ENCODE assay signal across 10 cellular contexts in genomic region chr19:49560358-49560900, GRCh38. TPM values are rescaled to one million over a fixed set of nuclear protein-coding genes. Genes with fewer than 3 reads are reported as not detected.
A peak's percentile ranks its signal among the peaks of the same experiment; 100 is the strongest.
DNase-seq lines count a peak whose midpoint lies in the region; ATAC-seq, FAIRE-seq and TF ChIP-seq lines count a peak whose summit lies in the region.
"Had no signal": no experiment of that assay in that cellular context is flagged by ENCODE, and none has a peak within 500 bp of the region (broad histone marks: within the 10 kb centered on the region; RNA-seq: fewer than 3 reads in every experiment).

No MANE protein-coding gene starts in this region.

- no peaks in the 10 kb centered on the region for H3K9me3 ChIP-seq in IMR-90 (ENCODE audit: control insufficient read depth, insufficient read depth, low read length)
- H3K9me3 ChIP-seq in small intestine (ENCODE audit: control insufficient read depth, low read depth) = no peaks in the 10 kb centered on the region
- H3K9me3 ChIP-seq: prostate gland, thyroid gland had no signal

- no peak overlapping the region for H3K4ac ChIP-seq in IMR-90 (ENCODE audit: low read depth, low read length)

- H3K4me3 ChIP-seq in IMR-90 (ENCODE audit: insufficient read depth, low read depth, low read length) (no peak overlapping the region), small intestine (ENCODE audit: low read depth in 1 of 2, low read length in 2 of 2) (no peak overlapping the region)
- H3K4me3 ChIP-seq: prostate gland, thyroid gland had no signal

- H3K27ac ChIP-seq in IMR-90 (ENCODE audit: insufficient read depth, low read length) (no peak overlapping the region), small intestine (ENCODE audit: low read depth in 1 of 2, low read length in 1 of 2) (peak overlapping the region; percentile 75 to 87)
- H3K27ac ChIP-seq: prostate gland, thyroid gland had no signal

- H3K27me3 ChIP-seq in IMR-90 (ENCODE audit: control insufficient read depth, insufficient read depth, low read length) (no peaks in the 10 kb centered on the region), small intestine (ENCODE audit: control insufficient read depth in 2 of 2, insufficient read depth in 2 of 2, low read length in 2 of 2) (no peaks in the 10 kb centered on the region)
- H3K27me3 ChIP-seq: thyroid gland had no signal

- DNase-seq in IMR-90 (no peak), immature natural killer cell (peak in 2 of 3 donors; percentile 24 to 25), small intestine (peak; percentile 55), NCI-H748 treated with DMSO at 0.1 percent for 48 hours (lab: John Stamatoyannopoulos, UW) (no peak), NCI-H2107 treated with DMSO at 0.1 percent for 48 hours (lab: John Stamatoyannopoulos, UW; ENCODE audit: unreplicated experiment) (no peak), HEK293T (ENCODE audit: extremely low spot score) (no peak)
- DNase-seq in activated T-helper 2 cell treated with anti-CD3 and anti-CD28 coated beads, Interferon-gamma antibody, Interleukin-2, Interleukin-4, amounts not matched to agents 10 μg/mL and 5 μg/mL and 100 μg/mL, durations not matched to agents 14 hours and 24 hours and 36 hours (ENCODE audit: low spot score) = no peak
- DNase-seq: thyroid gland had no signal

- H3K27me3 Mint-ChIP-seq in activated T-helper 2 cell treated with anti-CD3 and anti-CD28 coated beads, Interferon-gamma antibody, Interleukin-2, Interleukin-4, amounts not matched to agents 10 μg/mL and 5 μg/mL and 100 μg/mL, durations not matched to agents 14 hours and 24 hours and 36 hours (ENCODE audit: low read depth) = no peaks in the 10 kb centered on the region
- no peaks in the 10 kb centered on the region for H3K27me3 Mint-ChIP-seq in immature natural killer cell (ENCODE audit: low read depth in 3 of 3)

- peaks cover 66% of the 10 kb centered on the region for H3K36me3 Mint-ChIP-seq in activated T-helper 2 cell treated with anti-CD3 and anti-CD28 coated beads, Interferon-gamma antibody, Interleukin-2, Interleukin-4, amounts not matched to agents 10 μg/mL and 5 μg/mL and 100 μg/mL, durations not matched to agents 14 hours and 24 hours and 36 hours (ENCODE audit: low read depth)
- H3K36me3 Mint-ChIP-seq in immature natural killer cell = peaks cover 11 to 26% (median 12%) of the 10 kb centered on the region in 3 donors

- peak overlapping the region; percentile 74 for H3K4me3 Mint-ChIP-seq in activated T-helper 2 cell treated with anti-CD3 and anti-CD28 coated beads, Interferon-gamma antibody, Interleukin-2, Interleukin-4, amounts not matched to agents 10 μg/mL and 5 μg/mL and 100 μg/mL, durations not matched to agents 14 hours and 24 hours and 36 hours (ENCODE audit: low read depth)
- peak overlapping the region; percentile 48 to 74 (median 70) for H3K4me3 Mint-ChIP-seq in immature natural killer cell

- no peaks in the 10 kb centered on the region for H3K9me3 Mint-ChIP-seq in activated T-helper 2 cell treated with anti-CD3 and anti-CD28 coated beads, Interferon-gamma antibody, Interleukin-2, Interleukin-4, amounts not matched to agents 10 μg/mL and 5 μg/mL and 100 μg/mL, durations not matched to agents 14 hours and 24 hours and 36 hours
- no peaks in the 10 kb centered on the region for H3K9me3 Mint-ChIP-seq in immature natural killer cell

- peaks cover 32 to 54% of the 10 kb centered on the region in 2 experiments for H3K79me1 ChIP-seq in IMR-90 (ENCODE audit: low read depth in 1 of 2, low read length in 2 of 2)

- POLR2A ChIA-PET in IMR-90 (lab: Charles Lee; ENCODE audit: unreplicated experiment) = no interaction called here
- POLR2A ChIA-PET in HEK293T (lab: Yijun Ruan, JAX) = interaction anchor here (0.6 kb wide), 1 partner anchor 20 kb away, joined by 3 read pairs; the partner anchor contains the start of gene NOSIP

- dilution Hi-C loops in IMR-90 (cut with HindIII; ENCODE audit: low sequenced_read_pairs, unreplicated experiment) = no loop called here

- H3K27ac Mint-ChIP-seq in activated T-helper 2 cell treated with anti-CD3 and anti-CD28 coated beads, Interferon-gamma antibody, Interleukin-2, Interleukin-4, amounts not matched to agents 10 μg/mL and 5 μg/mL and 100 μg/mL, durations not matched to agents 14 hours and 24 hours and 36 hours = peak overlapping the region; percentile 92
- H3K27ac Mint-ChIP-seq in immature natural killer cell = peak overlapping the region; percentile 70 to 94 (median 88)

- no peak overlapping the region for H2BK5ac ChIP-seq in IMR-90 (ENCODE audit: low read depth, low read length, poor library complexity, severe bottlenecking)

- CTCF ChIA-PET in IMR-90 (lab: Yijun Ruan, JAX) = interaction anchor here (1.2 to 1.6 kb wide), 3 partner anchors 10 to 14 kb away, joined by 6 to 7 read pairs (median 6); no protein-coding TSS in a partner anchor
- CTCF ChIA-PET in HEK293T (lab: Yijun Ruan, JAX) = interaction anchor here (1.2 to 1.5 kb wide), 2 partner anchors 10 to 14 kb away, joined by 4 to 12 read pairs; no protein-coding TSS in a partner anchor

- no peak overlapping the region; the same call in 1 of the 2 replicates for H3K9ac ChIP-seq in IMR-90 (ENCODE audit: low read depth, low read length)

- H3K23ac ChIP-seq in IMR-90 (ENCODE audit: low read depth, low read length) = no peak overlapping the region

- H2AK5ac ChIP-seq in IMR-90 (ENCODE audit: low read depth, low read length) = 0 out of 2 replicates have a peak overlapping the region, but pooled peaks have one; percentile 16

- H3K36me3 ChIP-seq in IMR-90 (ENCODE audit: control insufficient read depth, insufficient read depth, low read length) = peaks cover 49% of the 10 kb centered on the region
- peaks cover 11 to 22% of the 10 kb centered on the region in 2 donors for H3K36me3 ChIP-seq in small intestine (ENCODE audit: control insufficient read depth in 2 of 2, insufficient read depth in 2 of 2, low read length in 2 of 2)

- in situ Hi-C loops in IMR-90 (cut with MboI; ENCODE audit: low sequenced_read_pairs) = loop anchor here (25.0 kb wide), 1 partner anchor 298 kb away; no protein-coding TSS in a partner anchor

- H4K8ac ChIP-seq in IMR-90 (ENCODE audit: low read depth in 2 of 2, low read length in 2 of 2) = no peak overlapping the region

- H2AK9ac ChIP-seq in IMR-90 (replicated peaks; ENCODE audit: low read depth, low read length, poor library complexity) = no peak overlapping the region

- H3K4me1 ChIP-seq in IMR-90 (ENCODE audit: control insufficient read depth, insufficient read depth, low read length) (no peaks in the 10 kb centered on the region), small intestine (ENCODE audit: control insufficient read depth in 2 of 2, insufficient read depth in 1 of 2, low read depth in 1 of 2, low read length in 1 of 2) (peaks cover 5 to 13% of the 10 kb centered on the region in 2 donors)
- H3K4me1 ChIP-seq: prostate gland had no signal

- FAIRE-seq in small intestine (lab: Jason Lieb, UNC) = no peak

- no peak overlapping the region for H3K14ac ChIP-seq in IMR-90 (replicated peaks; ENCODE audit: low read depth, low read length)

- no TSS peak for BruUV-seq in IMR-90 (replicated peaks; lab: Mats Ljungman, UMichigan)

- no peak overlapping the region for H2BK15ac ChIP-seq in IMR-90 (ENCODE audit: low read depth, low read length)

- H2BK120ac ChIP-seq in IMR-90 (ENCODE audit: low read depth, low read length) = no peak overlapping the region

- no peak for TF ChIP-seq CTCF in IMR-90 (conservative IDR thresholded peaks at IDR 0.05; ENCODE audit: low read depth, low read length)

- no peak overlapping the region for H2BK20ac ChIP-seq in IMR-90 (ENCODE audit: low read depth, low read length)

- H3K4me2 ChIP-seq in IMR-90 (ENCODE audit: low read depth, low read length) = no peak overlapping the region

- H4K91ac ChIP-seq in IMR-90 (ENCODE audit: insufficient read depth, low read depth, low read length) = no peak overlapping the region

- ATAC-seq in IMR-90 (ENCODE audit: low read depth) (peak; percentile 19; the same call in 1 of the 2 replicates), GM19023 (IDR thresholded peaks at IDR 0.05; ENCODE audit: unreplicated experiment) (no peak)

- H4K5ac ChIP-seq in IMR-90 (ENCODE audit: low read depth, low read length) = no peak overlapping the region

- no peak for TF ChIP-seq RAD21 in IMR-90 (IDR thresholded peaks at IDR 0.05; ENCODE audit: low read length)

- no peak overlapping the region for H3K56ac ChIP-seq in IMR-90 (ENCODE audit: extremely low read depth, insufficient read depth, low read length)

- H3K18ac ChIP-seq in IMR-90 (ENCODE audit: low read depth, low read length) = no peak overlapping the region

- H3K9me1 ChIP-seq in IMR-90 (ENCODE audit: insufficient read depth, low read length) = 0 out of 2 replicates have a peak, but pooled peaks cover 6% of the 10 kb centered on the region

- WGBS in IMR-90 (ENCODE audit: extremely low coverage in 2 of 2, insufficient read length in 1 of 2), 2 experiments = 100% methylated on average over 1 of the region's 15 CpGs; no CpG with 5 or more reads in 1 of the 2 experiments
- WGBS in small intestine, 3 donors = 13 to 36% (median 15%) methylated on average over 12 to 15 of the region's 15 CpGs

- H4K20me1 ChIP-seq in IMR-90 (ENCODE audit: insufficient read depth, low read length) = peaks cover 30% of the 10 kb centered on the region

- H2AFZ ChIP-seq in IMR-90 (replicated peaks; ENCODE audit: low read length, poor library complexity) = peak overlapping the region; percentile 14

- no peak for TF ChIP-seq POLR2A in IMR-90 (IDR thresholded peaks at IDR 0.05; ENCODE audit: low read depth, low read length)

- intact Hi-C loops in IMR-90 (cut with micrococcal nuclease) = no loop called here
- intact Hi-C loops in activated T-helper 2 cell treated with anti-CD3 and anti-CD28 coated beads, Interferon-gamma antibody, Interleukin-2, Interleukin-4, amounts not matched to agents 10 μg/mL and 5 μg/mL and 100 μg/mL, durations not matched to agents 14 hours and 24 hours and 36 hours (cut with micrococcal nuclease) = loop anchor here (1.0 kb wide), 1 partner anchor 8 kb away; no protein-coding TSS in a partner anchor

- peaks cover 66% of the 10 kb centered on the region for H3K4me1 Mint-ChIP-seq in activated T-helper 2 cell treated with anti-CD3 and anti-CD28 coated beads, Interferon-gamma antibody, Interleukin-2, Interleukin-4, amounts not matched to agents 10 μg/mL and 5 μg/mL and 100 μg/mL, durations not matched to agents 14 hours and 24 hours and 36 hours (ENCODE audit: low read depth)
- peaks cover 47 to 49% of the 10 kb centered on the region in 2 donors for H3K4me1 Mint-ChIP-seq in immature natural killer cell

RNA-seq across cellular contexts. Expression of gene NOSIP, which starts 19.9 kb away (rescaled TPM):
- 118 and 130 TPM in 2 replicates for total RNA-seq in IMR-90 (2012; rRNA removed)
- polyA plus RNA-seq in IMR-90 (2012; rRNA removed) (138 and 164 TPM in 2 replicates), immature natural killer cell (100 to 1,000 TPM; 196 to 251 (median 239) TPM), small intestine (100 to 1,000 TPM; 102 to 181 (median 167) TPM)
- 60.4 and 106 TPM in 2 replicates for polyA plus RNA-seq in IMR-90 (2012; cell fraction: cytosol; rRNA removed)
- 69.7 and 147 TPM in 2 replicates for polyA plus RNA-seq in IMR-90 (2012; cell fraction: nucleus; rRNA removed; ENCODE audit: low replicate concordance)
- 64.8 and 67.1 TPM in 2 replicates for total RNA-seq in activated T-helper 2 cell treated with anti-CD3 and anti-CD28 coated beads, Interferon-gamma antibody, Interleukin-2, Interleukin-4, amounts not matched to agents 10 μg/mL and 5 μg/mL and 100 μg/mL, durations not matched to agents 14 hours and 24 hours and 36 hours

RNA-seq across cellular contexts. Expression of gene PRRG2, which starts 20.7 kb away (rescaled TPM):
- under 0.01 and 0.54 TPM in 2 replicates for total RNA-seq in IMR-90 (2012; rRNA removed)
- 0.14 and 0.52 TPM in 2 replicates for polyA plus RNA-seq in IMR-90 (2012; rRNA removed)
- polyA plus RNA-seq in IMR-90 (2012; cell fraction: cytosol; rRNA removed) = 0.13 and 0.25 TPM in 2 replicates
- 0.15 and 0.25 TPM in 2 replicates for polyA plus RNA-seq in IMR-90 (2012; cell fraction: nucleus; rRNA removed; ENCODE audit: low replicate concordance)
- total RNA-seq in activated T-helper 2 cell treated with anti-CD3 and anti-CD28 coated beads, Interferon-gamma antibody, Interleukin-2, Interleukin-4, amounts not matched to agents 10 μg/mL and 5 μg/mL and 100 μg/mL, durations not matched to agents 14 hours and 24 hours and 36 hours = 0.83 and 0.84 TPM in 2 replicates
- under 1 TPM in 1 of 3 donors, not detected in 2; 0.78 TPM for polyA plus RNA-seq in immature natural killer cell
- polyA plus RNA-seq in small intestine = 10 to 100 TPM; 14.2 to 23.7 (median 21.3) TPM

RNA-seq across cellular contexts. Expression of gene PRR12, which starts 30.6 kb away (rescaled TPM):
- 0.28 and 0.36 TPM in 2 replicates for total RNA-seq in IMR-90 (2012; rRNA removed)
- polyA plus RNA-seq in IMR-90 (2012; rRNA removed) (4.0 and 4.1 TPM in 2 replicates), immature natural killer cell (1 to 10 TPM in 2 of 3 donors, under 1 TPM in 1; 0.21 to 4.0 (median 2.0) TPM), small intestine (10 to 100 TPM in 1 of 3 donors, 1 to 10 TPM in 2; 2.4 to 11.4 (median 4.5) TPM)
- polyA plus RNA-seq in IMR-90 (2012; cell fraction: cytosol; rRNA removed) = 3.8 and 3.9 TPM in 2 replicates
- 5.8 and 9.9 TPM in 2 replicates for polyA plus RNA-seq in IMR-90 (2012; cell fraction: nucleus; rRNA removed; ENCODE audit: low replicate concordance)
- 34.2 and 34.6 TPM in 2 replicates for total RNA-seq in activated T-helper 2 cell treated with anti-CD3 and anti-CD28 coated beads, Interferon-gamma antibody, Interleukin-2, Interleukin-4, amounts not matched to agents 10 μg/mL and 5 μg/mL and 100 μg/mL, durations not matched to agents 14 hours and 24 hours and 36 hours

RNA-seq across cellular contexts. Expression of gene RCN3, which starts 32.6 kb away (rescaled TPM):
- total RNA-seq in IMR-90 (2012; rRNA removed) = 102 and 111 TPM in 2 replicates
- polyA plus RNA-seq in IMR-90 (2012; rRNA removed) (116 and 119 TPM in 2 replicates), immature natural killer cell (1 to 10 TPM in 2 of 3 donors, under 1 TPM in 1; 0.86 to 1.7 (median 1.0) TPM), small intestine (100 to 1,000 TPM in 2 of 3 donors, 10 to 100 TPM in 1; 38.0 to 687 (median 437) TPM)
- polyA plus RNA-seq in IMR-90 (2012; cell fraction: cytosol; rRNA removed) = 122 and 126 TPM in 2 replicates
- 53.7 and 82.6 TPM in 2 replicates for polyA plus RNA-seq in IMR-90 (2012; cell fraction: nucleus; rRNA removed; ENCODE audit: low replicate concordance)
- total RNA-seq in activated T-helper 2 cell treated with anti-CD3 and anti-CD28 coated beads, Interferon-gamma antibody, Interleukin-2, Interleukin-4, amounts not matched to agents 10 μg/mL and 5 μg/mL and 100 μg/mL, durations not matched to agents 14 hours and 24 hours and 36 hours = 3.2 and 3.8 TPM in 2 replicates

RNA-seq across cellular contexts. Expression of gene FCGRT, which starts 48.0 kb away (rescaled TPM):
- total RNA-seq in IMR-90 (2012; rRNA removed) = 14.7 and 17.0 TPM in 2 replicates
- polyA plus RNA-seq in IMR-90 (2012; rRNA removed) (64.8 and 68.7 TPM in 2 replicates), immature natural killer cell (10 to 100 TPM; 13.8 to 35.9 (median 34.9) TPM), small intestine (100 to 1,000 TPM; 354 to 541 (median 486) TPM)
- 76.9 and 114 TPM in 2 replicates for polyA plus RNA-seq in IMR-90 (2012; cell fraction: cytosol; rRNA removed)
- polyA plus RNA-seq in IMR-90 (2012; cell fraction: nucleus; rRNA removed; ENCODE audit: low replicate concordance) = 118 and 198 TPM in 2 replicates
- 1.8 and 2.2 TPM in 2 replicates for total RNA-seq in activated T-helper 2 cell treated with anti-CD3 and anti-CD28 coated beads, Interferon-gamma antibody, Interleukin-2, Interleukin-4, amounts not matched to agents 10 μg/mL and 5 μg/mL and 100 μg/mL, durations not matched to agents 14 hours and 24 hours and 36 hours

Comparison
In these comparisons a context has a peak if more than half of its experiments do, and no peak if none do; other contexts are left out.
1. DNase-seq: peak in immature natural killer cell (2 of 3) and small intestine (single experiment); none in IMR-90 (single experiment), activated T-helper 2 cell treated with anti-CD3 and anti-CD28 coated beads, Interferon-gamma antibody, Interleukin-2, Interleukin-4, amounts not matched to agents 10 μg/mL and 5 μg/mL and 100 μg/mL, durations not matched to agents 14 hours and 24 hours and 36 hours (single experiment), NCI-H748 treated with DMSO at 0.1 percent for 48 hours (single experiment), NCI-H2107 treated with DMSO at 0.1 percent for 48 hours (single experiment) and HEK293T (single experiment).
2. RNA of gene PRRG2, which starts 20.7 kb away (polyA plus RNA-seq): 14.2 to 23.7 TPM in small intestine; 0.13 to 0.52 TPM in IMR-90 and 0.78 TPM in immature natural killer cell; every median in the first group is over 4 times any median in the second.